In the genomic region with DNA sequence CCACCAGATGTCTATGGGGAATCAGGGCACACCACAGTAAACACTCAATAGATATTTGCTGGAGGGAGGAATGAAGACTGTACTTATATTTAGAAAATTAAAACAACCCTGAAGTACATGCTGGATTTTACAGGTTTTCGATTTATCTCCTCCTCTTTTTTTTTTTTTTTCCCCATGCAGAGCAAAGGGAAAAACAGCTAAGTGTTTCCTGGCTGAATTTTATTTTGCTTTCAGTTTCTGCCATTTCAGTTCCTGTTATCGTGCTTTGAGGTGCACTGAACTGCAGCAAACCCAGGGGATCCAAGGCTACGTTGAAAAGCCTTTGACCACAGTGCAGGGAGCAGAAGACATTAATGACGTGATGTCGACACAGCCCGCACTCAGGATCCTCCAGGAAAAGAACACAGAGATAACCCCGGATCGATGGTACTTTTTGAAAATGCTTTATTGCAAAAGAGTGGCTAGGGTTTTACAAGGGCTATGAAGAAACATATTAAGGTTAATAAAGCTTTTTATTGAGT, we compare ENCODE assay signal across 8 cellular contexts.
DNase-seq lines count a peak whose midpoint lies in the region; ATAC-seq and TF ChIP-seq lines count a peak whose summit lies in the region.

No MANE protein-coding gene starts in this region.

- H3K36me3 Mint-ChIP-seq in activated naive CD4-positive, alpha-beta T cell treated with anti-CD3 and anti-CD28 coated beads, Interleukin-2, amount 10 ng/mL, durations not matched to agents 7 days and 5 days = no peaks in the 10 kb centered on the region

- peaks cover 21% of the 10 kb centered on the region for H3K4me1 Mint-ChIP-seq in activated naive CD4-positive, alpha-beta T cell treated with anti-CD3 and anti-CD28 coated beads, Interleukin-2, amount 10 ng/mL, durations not matched to agents 7 days and 5 days

- peak overlapping the region; percentile 89 for H3K27ac Mint-ChIP-seq in activated naive CD4-positive, alpha-beta T cell treated with anti-CD3 and anti-CD28 coated beads, Interleukin-2, amount 10 ng/mL, durations not matched to agents 7 days and 5 days

- CTCF ChIA-PET in activated naive CD4-positive, alpha-beta T cell treated with anti-CD3 and anti-CD28 coated beads, Interleukin-2, amount 10 ng/mL, durations not matched to agents 7 days and 5 days (lab: Charles Lee) = interaction anchor here (1.3 to 2.2 kb wide), 3 partner anchors 9 to 108 kb away, joined by 4 to 9 read pairs (median 5); no protein-coding TSS in a partner anchor

- ATAC-seq in HG02642 (IDR thresholded peaks at IDR 0.05; ENCODE audit: poor library complexity, unreplicated experiment) = peak; percentile 98

- no peaks in the 10 kb centered on the region for H3K9me3 Mint-ChIP-seq in activated naive CD4-positive, alpha-beta T cell treated with anti-CD3 and anti-CD28 coated beads, Interleukin-2, amount 10 ng/mL, durations not matched to agents 7 days and 5 days

- H3K27me3 Mint-ChIP-seq in activated naive CD4-positive, alpha-beta T cell treated with anti-CD3 and anti-CD28 coated beads, Interleukin-2, amount 10 ng/mL, durations not matched to agents 7 days and 5 days = no peaks in the 10 kb centered on the region

- peak; percentile 2 for DNase-seq in NK-92 treated with Interleukin-12 subunit alpha and Interleukin-12 subunit beta, amount 100 ng/mL, for 24 hours (lab: John Stamatoyannopoulos, UW)
- DNase-seq in NK-92 (lab: John Stamatoyannopoulos, UW; ENCODE audit: unreplicated experiment) = no peak
- peak; percentile 87 for DNase-seq in NB4 (ENCODE audit: low read depth)
- DNase-seq in activated naive CD4-positive, alpha-beta T cell treated with anti-CD3 and anti-CD28 coated beads, Interleukin-2, amount 10 ng/mL, durations not matched to agents 7 days and 5 days = peak; percentile 57
- peak; percentile 24 for DNase-seq in inferior parietal cortex (ENCODE audit: extremely low spot score)
- peak; percentile 6 to 16 for DNase-seq in stimulated activated CD4-positive, alpha-beta T cell treated with anti-CD3 and anti-CD28 coated beads, Interleukin-2, amount 100 ng/mL, for 48 hours
- DNase-seq in NCI-H82 (lab: John Stamatoyannopoulos, UW) = no peak

- no peak for TF ChIP-seq CTCF in NB4 (IDR thresholded peaks at IDR 0.05; ENCODE audit: low read depth, low read length)

- TF ChIP-seq POLR2A in NB4 (IDR thresholded peaks at IDR 0.05; ENCODE audit: extremely low read depth, insufficient read length) = no peak

- H3K4me3 Mint-ChIP-seq in activated naive CD4-positive, alpha-beta T cell treated with anti-CD3 and anti-CD28 coated beads, Interleukin-2, amount 10 ng/mL, durations not matched to agents 7 days and 5 days = peak overlapping the region; percentile 71

- H3K4me3 ChIP-seq in NB4 (ENCODE audit: low read depth, low read length) = peak overlapping the region; percentile 62

Comparison
In these comparisons a context has a peak if more than half of its experiments do, and no peak if none do; other contexts are left out.
1. DNase-seq: peak in NK-92 treated with Interleukin-12 subunit alpha and Interleukin-12 subunit beta, amount 100 ng/mL, for 24 hours (single experiment), NB4 (single experiment), activated naive CD4-positive, alpha-beta T cell treated with anti-CD3 and anti-CD28 coated beads, Interleukin-2, amount 10 ng/mL, durations not matched to agents 7 days and 5 days (single experiment), inferior parietal cortex (single experiment) and stimulated activated CD4-positive, alpha-beta T cell treated with anti-CD3 and anti-CD28 coated beads, Interleukin-2, amount 100 ng/mL, for 48 hours (2 of 2); none in NK-92 (single experiment) and NCI-H82 (single experiment).